In the genomic region with DNA sequence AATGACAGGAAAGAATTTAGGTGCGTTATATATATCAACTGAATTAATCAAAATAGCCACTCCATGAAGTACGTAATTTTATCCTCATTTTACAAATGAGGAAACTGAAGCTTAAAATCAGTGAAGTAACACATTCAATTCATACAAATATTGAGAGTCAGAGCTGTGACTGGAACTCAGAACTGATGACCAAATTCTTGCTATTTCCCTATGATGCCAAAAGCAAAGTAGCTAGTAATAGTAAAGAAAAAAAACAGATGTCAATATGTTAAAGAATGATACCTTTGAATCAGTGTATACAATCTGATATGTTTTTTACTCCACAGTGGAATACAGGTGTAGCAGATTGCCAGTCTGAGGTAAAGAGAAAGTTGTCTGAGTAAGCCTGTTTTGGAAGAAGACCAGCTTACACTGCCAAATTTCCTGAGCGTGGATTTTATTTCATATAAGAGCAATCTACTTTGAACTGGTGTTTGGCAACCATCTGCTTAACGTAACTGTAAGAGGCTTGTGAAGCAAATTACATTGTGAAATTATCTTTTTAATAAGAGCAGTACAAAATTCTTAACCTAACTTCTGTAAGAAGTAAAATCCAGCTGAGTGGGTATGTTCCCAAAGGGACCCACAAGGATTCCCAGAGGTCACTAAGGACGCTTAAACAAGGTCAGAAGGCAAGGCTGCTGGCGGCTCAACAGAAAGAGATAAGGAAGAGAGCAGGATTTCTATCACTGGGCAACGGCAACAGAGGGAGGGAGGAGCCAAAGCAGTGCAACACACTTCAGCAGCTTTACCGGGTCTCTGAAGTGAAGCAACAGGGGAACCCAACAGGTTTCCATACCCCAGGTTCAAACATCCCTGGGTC, we compare ENCODE assay signal across 1 cellular context.
TF ChIP-seq lines count a peak whose summit lies in the region.

No MANE protein-coding gene starts in this region.

TF ChIP-seq in WTC11, 78 proteins besides CTCF, POLR2A, EP300 and RAD21 (continued from another document):
- TF ChIP-seq, protein P1, sequence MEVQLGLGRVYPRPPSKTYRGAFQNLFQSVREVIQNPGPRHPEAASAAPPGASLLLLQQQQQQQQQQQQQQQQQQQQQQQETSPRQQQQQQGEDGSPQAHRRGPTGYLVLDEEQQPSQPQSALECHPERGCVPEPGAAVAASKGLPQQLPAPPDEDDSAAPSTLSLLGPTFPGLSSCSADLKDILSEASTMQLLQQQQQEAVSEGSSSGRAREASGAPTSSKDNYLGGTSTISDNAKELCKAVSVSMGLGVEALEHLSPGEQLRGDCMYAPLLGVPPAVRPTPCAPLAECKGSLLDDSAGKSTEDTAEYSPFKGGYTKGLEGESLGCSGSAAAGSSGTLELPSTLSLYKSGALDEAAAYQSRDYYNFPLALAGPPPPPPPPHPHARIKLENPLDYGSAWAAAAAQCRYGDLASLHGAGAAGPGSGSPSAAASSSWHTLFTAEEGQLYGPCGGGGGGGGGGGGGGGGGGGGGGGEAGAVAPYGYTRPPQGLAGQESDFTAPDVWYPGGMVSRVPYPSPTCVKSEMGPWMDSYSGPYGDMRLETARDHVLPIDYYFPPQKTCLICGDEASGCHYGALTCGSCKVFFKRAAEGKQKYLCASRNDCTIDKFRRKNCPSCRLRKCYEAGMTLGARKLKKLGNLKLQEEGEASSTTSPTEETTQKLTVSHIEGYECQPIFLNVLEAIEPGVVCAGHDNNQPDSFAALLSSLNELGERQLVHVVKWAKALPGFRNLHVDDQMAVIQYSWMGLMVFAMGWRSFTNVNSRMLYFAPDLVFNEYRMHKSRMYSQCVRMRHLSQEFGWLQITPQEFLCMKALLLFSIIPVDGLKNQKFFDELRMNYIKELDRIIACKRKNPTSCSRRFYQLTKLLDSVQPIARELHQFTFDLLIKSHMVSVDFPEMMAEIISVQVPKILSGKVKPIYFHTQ (CRISPR knock-in tag; IDR thresholded peaks at IDR 0.05), result no peak
- no peak for TF ChIP-seq IRF1 (CRISPR knock-in tag; IDR thresholded peaks at IDR 0.05)
- TF ChIP-seq CBFB (CRISPR knock-in tag; IDR thresholded peaks at IDR 0.05; ENCODE audit: low read depth), result no peak
- no peak for TF ChIP-seq NR3C1 (CRISPR knock-in tag; conservative IDR thresholded peaks at IDR 0.05; ENCODE audit: low read depth)
- no peak for TF ChIP-seq ATF1 (CRISPR knock-in tag; IDR thresholded peaks at IDR 0.05)
- no peak for TF ChIP-seq ATF6 (CRISPR knock-in tag; IDR thresholded peaks at IDR 0.05)
- TF ChIP-seq, protein P2, sequence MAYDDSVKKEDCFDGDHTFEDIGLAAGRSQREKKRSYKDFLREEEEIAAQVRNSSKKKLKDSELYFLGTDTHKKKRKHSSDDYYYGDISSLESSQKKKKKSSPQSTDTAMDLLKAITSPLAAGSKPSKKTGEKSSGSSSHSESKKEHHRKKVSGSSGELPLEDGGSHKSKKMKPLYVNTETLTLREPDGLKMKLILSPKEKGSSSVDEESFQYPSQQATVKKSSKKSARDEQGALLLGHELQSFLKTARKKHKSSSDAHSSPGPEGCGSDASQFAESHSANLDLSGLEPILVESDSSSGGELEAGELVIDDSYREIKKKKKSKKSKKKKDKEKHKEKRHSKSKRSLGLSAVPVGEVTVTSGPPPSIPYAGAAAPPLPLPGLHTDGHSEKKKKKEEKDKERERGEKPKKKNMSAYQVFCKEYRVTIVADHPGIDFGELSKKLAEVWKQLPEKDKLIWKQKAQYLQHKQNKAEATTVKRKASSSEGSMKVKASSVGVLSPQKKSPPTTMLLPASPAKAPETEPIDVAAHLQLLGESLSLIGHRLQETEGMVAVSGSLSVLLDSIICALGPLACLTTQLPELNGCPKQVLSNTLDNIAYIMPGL (CRISPR knock-in tag; IDR thresholded peaks at IDR 0.05), result no peak
- TF ChIP-seq FOXK1 (CRISPR knock-in tag; IDR thresholded peaks at IDR 0.05), result no peak
- no peak for TF ChIP-seq ZMAT4 (CRISPR knock-in tag; IDR thresholded peaks at IDR 0.05)
- TF ChIP-seq, protein P3, sequence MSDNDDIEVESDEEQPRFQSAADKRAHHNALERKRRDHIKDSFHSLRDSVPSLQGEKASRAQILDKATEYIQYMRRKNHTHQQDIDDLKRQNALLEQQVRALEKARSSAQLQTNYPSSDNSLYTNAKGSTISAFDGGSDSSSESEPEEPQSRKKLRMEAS (CRISPR knock-in tag; IDR thresholded peaks at IDR 0.05), result no peak
